8 cellular contexts compared by ENCODE assay signal in genomic region chr18:32469190-32469611, GRCh38. TPM values are rescaled to one million over a fixed set of nuclear protein-coding genes. Genes with fewer than 3 reads are reported as not detected.
A peak's percentile ranks its signal among the peaks of the same experiment; 100 is the strongest.
DNase-seq lines count a peak whose midpoint lies in the region; ATAC-seq, FAIRE-seq and TF ChIP-seq lines count a peak whose summit lies in the region.

No MANE protein-coding gene starts in this region.

- intact Hi-C loops in left ventricle myocardium inferior (cut with micrococcal nuclease) (no loop called here), pancreas (cut with DNase I) (loop anchor here in 1 of 3 donors (10.0 kb wide), 1 partner anchor 94 kb away; no protein-coding TSS in a partner anchor)

- H3K9me3 ChIP-seq in adipocyte (ENCODE audit: control insufficient read depth, low read length): no peaks in the 10 kb centered on the region
- H3K9me3 ChIP-seq in left ventricle myocardium inferior (replicated peaks): no peaks in the 10 kb centered on the region
- no peaks in the 10 kb centered on the region for H3K9me3 ChIP-seq in pancreas

- H3K4me3 ChIP-seq in adipocyte (ENCODE audit: low read length): peak overlapping the region; percentile 88
- peak overlapping the region; percentile 85 for H3K4me3 ChIP-seq in left ventricle myocardium inferior
- peak overlapping the region; percentile 48 to 92 (median 79) for H3K4me3 ChIP-seq in pancreas

- H3K4me1 ChIP-seq in adipocyte (ENCODE audit: control insufficient read depth, insufficient read depth, low read length) (peaks cover 25% of the 10 kb centered on the region), left ventricle myocardium inferior (peaks cover 46% of the 10 kb centered on the region), pancreas (peaks cover 12 to 23% (median 22%) of the 10 kb centered on the region in 3 donors)

- H3K27me3 ChIP-seq in adipocyte (replicated peaks; ENCODE audit: control insufficient read depth, insufficient read depth, low read length) (no peaks in the 10 kb centered on the region), left ventricle myocardium inferior (ENCODE audit: low read depth) (peaks cover 6% of the 10 kb centered on the region), pancreas (no peaks in the 10 kb centered on the region)

- H3K9ac ChIP-seq in adipocyte (ENCODE audit: low read length): peak overlapping the region; percentile 86

- peak; percentile 60 for TF ChIP-seq CTCF in left ventricle myocardium inferior (IDR thresholded peaks at IDR 0.05; ENCODE audit: borderline replicate concordance)
- TF ChIP-seq CTCF in pancreas (IDR thresholded peaks at IDR 0.05): peak in 2 of 4 donors; percentile 11 to 19

- DNase-seq in GM03348 (ENCODE audit: low spot score) (peak; percentile 37), NCI-H1105 treated with DMSO at 0.1 percent for 48 hours (lab: John Stamatoyannopoulos, UW) (peak; percentile 21), adipocyte (ENCODE audit: low read depth) (peak; percentile 64), left ventricle myocardium inferior (peak; percentile 24), pancreas (peak; percentile 55 to 81 (median 64)), HTR-8/SVneo (ENCODE audit: insufficient read length, low spot score) (no peak)

- H3K27ac ChIP-seq in left ventricle myocardium inferior (replicated peaks) (peak overlapping the region; percentile 88), pancreas (peak overlapping the region; percentile 79 to 89 (median 87))

- H3K36me3 ChIP-seq in adipocyte (ENCODE audit: control insufficient read depth, insufficient read depth, low read length, severe bottlenecking) (no peaks in the 10 kb centered on the region), left ventricle myocardium inferior (no peaks in the 10 kb centered on the region), pancreas (no peaks in the 10 kb centered on the region)

- ATAC-seq in pancreas: peak; percentile 29 to 66 (median 50)
- ATAC-seq in GM18498 (IDR thresholded peaks at IDR 0.05; ENCODE audit: unreplicated experiment): no peak
- ATAC-seq in activated CD4-positive, CD25-positive, alpha-beta regulatory T cell treated with anti-CD3 and anti-CD28 coated beads, Interleukin-2, amount 50 U/mL, for 24 hours: no peak

- FAIRE-seq in pancreas (lab: Jason Lieb, UNC) (no peak), HTR-8/SVneo (lab: Jason Lieb, UNC) (no peak)

- 3 to 4% methylated on average over 8 of the region's 8 CpGs for WGBS in pancreas, 2 donors

RNA-seq across cellular contexts. Expression of gene GAREM1, which starts 1.5 kb away (rescaled TPM):
- total RNA-seq in left ventricle myocardium inferior (8.6 TPM), pancreas (10 to 100 TPM in 4 of 6 donors, 1 to 10 TPM in 2; 8.8 to 55.9 (median 17.9) TPM)
- 1 to 10 TPM; 2.9 to 3.6 TPM for polyA plus RNA-seq in pancreas

Comparison
In these comparisons a context has a peak if more than half of its experiments do, and no peak if none do; other contexts are left out.
1. ATAC-seq: peak in pancreas (4 of 4); none in GM18498 (single experiment) and activated CD4-positive, CD25-positive, alpha-beta regulatory T cell treated with anti-CD3 and anti-CD28 coated beads, Interleukin-2, amount 50 U/mL, for 24 hours (0 of 2).
2. Peak in every context shown above with its lines, with median percentiles within 50 percentile points of each other: H3K4me3 ChIP-seq.